In the genomic region with DNA sequence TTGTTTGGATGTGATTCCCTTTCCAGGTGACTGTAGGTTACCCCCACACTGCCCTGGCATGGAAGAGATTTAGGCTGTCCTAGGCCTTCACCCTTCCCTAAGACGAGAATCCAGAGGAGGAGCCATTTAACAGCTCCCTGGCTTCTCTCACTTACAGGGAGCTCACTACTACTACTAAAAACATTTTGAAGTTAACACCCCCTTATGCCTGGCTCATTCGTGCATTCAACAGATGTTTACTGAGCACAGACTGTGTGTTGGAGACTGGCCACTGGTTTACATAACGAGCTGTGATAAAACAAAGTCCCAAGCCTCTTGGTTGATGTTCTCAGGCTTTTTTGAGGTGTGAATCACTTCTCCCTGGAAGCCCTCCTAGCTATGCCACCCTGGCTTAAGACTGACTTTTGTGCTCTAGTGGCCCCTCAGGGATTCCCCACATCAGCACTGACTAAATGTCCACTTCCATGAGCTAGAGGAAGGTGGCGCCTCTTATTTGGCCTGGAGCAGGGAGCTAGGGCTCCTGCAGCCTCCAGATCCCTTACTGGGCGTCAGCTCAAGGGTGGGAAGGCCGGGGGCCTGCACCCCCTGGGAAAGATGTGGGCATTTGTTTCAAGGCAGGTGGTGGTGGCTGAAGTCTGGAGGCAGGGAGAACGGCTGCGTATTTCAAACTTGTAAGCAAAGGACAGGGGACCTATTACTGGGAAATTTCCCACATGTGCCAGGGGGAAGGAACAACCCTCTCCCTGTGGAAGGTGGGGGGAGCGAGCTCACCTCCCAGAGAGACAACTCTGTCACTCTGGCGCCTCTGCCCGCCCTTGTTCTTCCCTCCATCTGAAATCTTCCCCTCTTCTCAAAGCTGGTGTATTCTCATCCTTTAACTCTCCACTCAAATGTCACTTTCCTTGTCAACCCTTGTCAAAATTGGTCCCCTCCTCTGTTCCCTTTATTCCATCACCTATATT, we compare ENCODE assay signal across 8 cellular contexts. TPM values are rescaled to one million over a fixed set of nuclear protein-coding genes. Genes with fewer than 3 reads are reported as not detected.
A peak's percentile ranks its signal among the peaks of the same experiment; 100 is the strongest.
DNase-seq lines count a peak whose midpoint lies in the region; ATAC-seq and TF ChIP-seq lines count a peak whose summit lies in the region.

No MANE protein-coding gene starts in this region.

- H3K4me1 ChIP-seq in lower lobe of right lung, result peaks cover 45% of the 10 kb centered on the region
- H3K4me1 ChIP-seq in thymus (ENCODE audit: control insufficient read depth, insufficient read depth, low read length), result peaks cover 7% of the 10 kb centered on the region

- TF ChIP-seq CTCF in chondrocyte (IDR thresholded peaks at IDR 0.05) (peak; percentile 71), lower lobe of right lung (IDR thresholded peaks at IDR 0.05) (peak; percentile 38)

- H3K27ac ChIP-seq in lower lobe of right lung (peak overlapping the region; percentile 100), thymus (ENCODE audit: low read depth) (peak overlapping the region; percentile 73)

- H3K36me3 ChIP-seq in lower lobe of right lung, result no peaks in the 10 kb centered on the region
- no peaks in the 10 kb centered on the region for H3K36me3 ChIP-seq in thymus (ENCODE audit: control insufficient read depth, insufficient read depth)

- H3K9me3 ChIP-seq in lower lobe of right lung, result no peaks in the 10 kb centered on the region
- no peaks in the 10 kb centered on the region for H3K9me3 ChIP-seq in thymus (ENCODE audit: control insufficient read depth)

- no peaks in the 10 kb centered on the region for H3K9me3 Mint-ChIP-seq in chondrocyte (ENCODE audit: low read depth)

- intact Hi-C loops in lower lobe of right lung (cut with DNase I), result no loop called here

- ATAC-seq in lower lobe of right lung (peak; percentile 21 to 49), HG03460 (IDR thresholded peaks at IDR 0.05; ENCODE audit: unreplicated experiment) (no peak), GM19035 (IDR thresholded peaks at IDR 0.05; ENCODE audit: unreplicated experiment) (no peak), GM21423 (IDR thresholded peaks at IDR 0.05; ENCODE audit: unreplicated experiment) (no peak)

- no peaks in the 10 kb centered on the region for H3K36me3 Mint-ChIP-seq in chondrocyte (ENCODE audit: low read depth)

- H3K27ac Mint-ChIP-seq in chondrocyte (ENCODE audit: unreplicated experiment), result peak overlapping the region; percentile 91

- peak overlapping the region; percentile 26 for H3K4me3 Mint-ChIP-seq in chondrocyte (ENCODE audit: unreplicated experiment)

- DNase-seq in Daoy (ENCODE audit: low read depth) (peak; percentile 80), NCI-H2196 treated with DMSO at 0.1 percent for 48 hours (lab: John Stamatoyannopoulos, UW; ENCODE audit: unreplicated experiment) (peak; percentile 29), chondrocyte (ENCODE audit: low spot score) (peak; percentile 59), lower lobe of right lung (no peak)

- peaks cover 55% of the 10 kb centered on the region for H3K4me1 Mint-ChIP-seq in chondrocyte (ENCODE audit: low read depth)

- no peaks in the 10 kb centered on the region for H3K27me3 Mint-ChIP-seq in chondrocyte (ENCODE audit: low read depth)

- H3K27me3 ChIP-seq in lower lobe of right lung (ENCODE audit: low read depth) (no peaks in the 10 kb centered on the region), thymus (ENCODE audit: control insufficient read depth, insufficient read depth) (no peaks in the 10 kb centered on the region)

- peak overlapping the region; percentile 89 for H3K4me3 ChIP-seq in lower lobe of right lung
- H3K4me3 ChIP-seq in thymus (ENCODE audit: low read length), result no peak overlapping the region

- WGBS in thymus, result 94% methylated on average over 11 of the region's 11 CpGs

RNA-seq across cellular contexts. Expression of a gene that starts 19.4 kb away (rescaled TPM):
- 452 and 478 TPM in 2 replicates for total RNA-seq in Daoy (2014; rRNA removed; shearing (Covaris generic))
- total RNA-seq in chondrocyte (11,810 to 14,376 TPM (median 12,130 TPM) in 3 replicates), lower lobe of right lung (11,612 TPM)
- 682 TPM for polyA plus RNA-seq in thymus

RNA-seq across cellular contexts. Expression of a gene that starts 45.4 kb away (rescaled TPM):
- 69.4 and 84.5 TPM in 2 replicates for total RNA-seq in Daoy (2014; rRNA removed; shearing (Covaris generic))
- total RNA-seq in chondrocyte (108 to 123 TPM (median 120 TPM) in 3 replicates), lower lobe of right lung (61.2 TPM)
- 68.1 TPM for polyA plus RNA-seq in thymus

RNA-seq across cellular contexts. Expression of a gene that starts 56.9 kb away (rescaled TPM):
- total RNA-seq in Daoy (2014; rRNA removed; shearing (Covaris generic)), result 1.8 and 2.6 TPM in 2 replicates
- total RNA-seq in chondrocyte, result 333 to 440 TPM (median 377 TPM) in 3 replicates
- 980 TPM for total RNA-seq in lower lobe of right lung
- 3,325 TPM for polyA plus RNA-seq in thymus

Comparison
In these comparisons a context has a peak if more than half of its experiments do, and no peak if none do; other contexts are left out.
1. ATAC-seq: peak in lower lobe of right lung (2 of 2); none in HG03460 (single experiment), GM19035 (single experiment) and GM21423 (single experiment).
2. RNA of a gene that starts 19.4 kb away (total RNA-seq): 11,810 to 14,376 TPM in chondrocyte and 11,612 TPM in lower lobe of right lung (single experiment); 452 to 478 TPM in Daoy; every median in the first group is over 10 times any median in the second.
3. RNA of a gene that starts 56.9 kb away (total RNA-seq): 980 TPM in lower lobe of right lung (single experiment) and 333 to 440 TPM in chondrocyte; 1.8 to 2.6 TPM in Daoy; every median in the first group is over 10 times any median in the second.